ENCODE assay signal across 9 cellular contexts in genomic region chr7:26685636-26686035, GRCh38.
DNase-seq lines count a peak whose midpoint lies in the region; ATAC-seq, FAIRE-seq and TF ChIP-seq lines count a peak whose summit lies in the region.
"Had no signal": no experiment of that assay in that cellular context is flagged by ENCODE, and none has a peak within 500 bp of the region (broad histone marks: within the 10 kb centered on the region; RNA-seq: fewer than 3 reads in every experiment).

No MANE protein-coding gene starts in this region.

- peak; percentile 20 for FAIRE-seq in GM12891 (lab: Jason Lieb, UNC)

- intact Hi-C loops in upper lobe of right lung (cut with DNase I) = no loop called here

- peak overlapping the region; percentile 31 for H3K27ac ChIP-seq in upper lobe of right lung

- no peak for TF ChIP-seq CTCF in upper lobe of right lung (IDR thresholded peaks at IDR 0.05)

- no peak overlapping the region for H3K4me3 ChIP-seq in upper lobe of right lung

- DNase-seq in GM12891 (ENCODE audit: insufficient read length, low spot score) (no peak), NCI-H69 (lab: John Stamatoyannopoulos, UW) (peak; percentile 47), foreskin melanocyte (peak; percentile 24), upper lobe of right lung (no peak), cerebellar nuclear complex (lab: John Stamatoyannopoulos, UW) (no peak), Kasumi-1 (lab: John Stamatoyannopoulos, UW) (no peak)
- DNase-seq: GOT3, NCI-H187 treated with DMSO at 0.1 percent for 48 hours had no signal

- no peak for TF ChIP-seq POLR2A in GM12891 (IDR thresholded peaks at IDR 0.05; ENCODE audit: low read depth, low read length)

- H3K27me3 ChIP-seq in upper lobe of right lung = no peaks in the 10 kb centered on the region

- peaks cover 51% of the 10 kb centered on the region for H3K4me1 ChIP-seq in upper lobe of right lung

- ATAC-seq in upper lobe of right lung = no peak
- ATAC-seq in HG03432 (IDR thresholded peaks at IDR 0.05; ENCODE audit: unreplicated experiment) = no peak

- H3K9me3 ChIP-seq in upper lobe of right lung = no peaks in the 10 kb centered on the region

- H3K36me3 ChIP-seq in upper lobe of right lung = no peaks in the 10 kb centered on the region

TF ChIP-seq in GM12891, 5 proteins besides CTCF, POLR2A, EP300 and RAD21:
- TF ChIP-seq SPI1 (IDR thresholded peaks at IDR 0.05; ENCODE audit: low read depth, low read length) (no peak), POLR2AphosphoS5 (IDR thresholded peaks at IDR 0.05; ENCODE audit: low read depth, low read length) (no peak), PAX5 (IDR thresholded peaks at IDR 0.05; ENCODE audit: insufficient read depth, low read length, severe bottlenecking) (no peak)

Comparison
In these comparisons a context has a peak if more than half of its experiments do, and no peak if none do; other contexts are left out.
1. DNase-seq: peak in NCI-H69 (single experiment) and foreskin melanocyte (single experiment); none in GM12891 (single experiment), upper lobe of right lung (single experiment), cerebellar nuclear complex (0 of 2) and Kasumi-1 (0 of 2).